Comparison of ENCODE assay signal across 7 cellular contexts in genomic region chr4:110005461-110006056, GRCh38.
DNase-seq lines count a peak whose midpoint lies in the region; ATAC-seq and TF ChIP-seq lines count a peak whose summit lies in the region.

No MANE protein-coding gene starts in this region.

- H3K36me3 Mint-ChIP-seq in mesothelial cell of epicardium, result no peaks in the 10 kb centered on the region
- H3K36me3 Mint-ChIP-seq in activated T-helper 2 cell treated with anti-CD3 and anti-CD28 coated beads, Interferon-gamma antibody, Interleukin-2, Interleukin-4, amounts not matched to agents 10 μg/mL and 5 μg/mL and 100 μg/mL, durations not matched to agents 14 hours and 24 hours and 36 hours (ENCODE audit: low read depth), result no peaks in the 10 kb centered on the region

- ATAC-seq in GM19397 (IDR thresholded peaks at IDR 0.05; ENCODE audit: unreplicated experiment), result peak; percentile 58
- peak; percentile 69 for ATAC-seq in HG03575 (IDR thresholded peaks at IDR 0.05; ENCODE audit: extremely low read depth, insufficient number of reproducible peaks, low FRiP score, unreplicated experiment)

- H3K4me1 Mint-ChIP-seq in mesothelial cell of epicardium, result peaks cover 23% of the 10 kb centered on the region
- H3K4me1 Mint-ChIP-seq in activated T-helper 2 cell treated with anti-CD3 and anti-CD28 coated beads, Interferon-gamma antibody, Interleukin-2, Interleukin-4, amounts not matched to agents 10 μg/mL and 5 μg/mL and 100 μg/mL, durations not matched to agents 14 hours and 24 hours and 36 hours (ENCODE audit: low read depth), result peaks cover 13% of the 10 kb centered on the region

- no peaks in the 10 kb centered on the region for H3K27me3 Mint-ChIP-seq in mesothelial cell of epicardium (ENCODE audit: low read depth)
- peaks cover 10% of the 10 kb centered on the region for H3K27me3 Mint-ChIP-seq in activated T-helper 2 cell treated with anti-CD3 and anti-CD28 coated beads, Interferon-gamma antibody, Interleukin-2, Interleukin-4, amounts not matched to agents 10 μg/mL and 5 μg/mL and 100 μg/mL, durations not matched to agents 14 hours and 24 hours and 36 hours (ENCODE audit: low read depth)

- peak; percentile 95 for TF ChIP-seq CTCF in OCI-LY7 (conservative IDR thresholded peaks at IDR 0.05; ENCODE audit: low read length)
- TF ChIP-seq CTCF in mesothelial cell of epicardium (IDR thresholded peaks at IDR 0.05; ENCODE audit: unreplicated experiment), result peak; percentile 71

- no peak overlapping the region for H2AFZ ChIP-seq in OCI-LY7 (ENCODE audit: low read length)

- no peak overlapping the region for H3K4me3 ChIP-seq in OCI-LY7 (ENCODE audit: low read depth, low read length, poor library complexity, severe bottlenecking)

- H3K36me3 ChIP-seq in OCI-LY7 (ENCODE audit: insufficient read depth, low read length), result no peaks in the 10 kb centered on the region

- intact Hi-C loops in OCI-LY7 (cut with micrococcal nuclease; ENCODE audit: unreplicated experiment), result no loop called here
- intact Hi-C loops in activated T-helper 2 cell treated with anti-CD3 and anti-CD28 coated beads, Interferon-gamma antibody, Interleukin-2, Interleukin-4, amounts not matched to agents 10 μg/mL and 5 μg/mL and 100 μg/mL, durations not matched to agents 14 hours and 24 hours and 36 hours (cut with micrococcal nuclease), result loop anchor here (1.0 to 5.0 kb wide), 3 partner anchors 205 to 511 kb away; no protein-coding TSS in a partner anchor

- no peak overlapping the region for H3K4me3 Mint-ChIP-seq in mesothelial cell of epicardium
- no peak overlapping the region for H3K4me3 Mint-ChIP-seq in activated T-helper 2 cell treated with anti-CD3 and anti-CD28 coated beads, Interferon-gamma antibody, Interleukin-2, Interleukin-4, amounts not matched to agents 10 μg/mL and 5 μg/mL and 100 μg/mL, durations not matched to agents 14 hours and 24 hours and 36 hours (ENCODE audit: low read depth)

- no TSS peak for BruUV-seq in OCI-LY7 (replicated peaks; lab: Mats Ljungman, UMichigan)

- H3K9me3 ChIP-seq in OCI-LY7 (ENCODE audit: low read length), result no peaks in the 10 kb centered on the region

- POLR2A ChIA-PET in OCI-LY7 (lab: Charles Lee), result interaction anchor here (0.6 to 1.2 kb wide), 3 partner anchors 308 to 324 kb away, joined by 3 to 4 read pairs (median 3); no protein-coding TSS in a partner anchor

- H3K4me2 ChIP-seq in OCI-LY7 (ENCODE audit: low read length), result no peak overlapping the region

- CTCF ChIA-PET in OCI-LY7 (lab: Charles Lee; ENCODE audit: unreplicated experiment), result interaction anchor here (1.3 kb wide), 1 partner anchor 507 kb away, joined by 5 read pairs; no protein-coding TSS in a partner anchor

- no peak overlapping the region for H3K27ac Mint-ChIP-seq in mesothelial cell of epicardium
- H3K27ac Mint-ChIP-seq in activated T-helper 2 cell treated with anti-CD3 and anti-CD28 coated beads, Interferon-gamma antibody, Interleukin-2, Interleukin-4, amounts not matched to agents 10 μg/mL and 5 μg/mL and 100 μg/mL, durations not matched to agents 14 hours and 24 hours and 36 hours, result no peak overlapping the region

- H4K20me1 ChIP-seq in OCI-LY7 (ENCODE audit: insufficient read depth, low read length), result no peaks in the 10 kb centered on the region

- no peak overlapping the region for H3K27ac ChIP-seq in OCI-LY7 (ENCODE audit: low read depth, low read length, poor library complexity, severe bottlenecking)

- no peaks in the 10 kb centered on the region for H3K4me1 ChIP-seq in OCI-LY7 (ENCODE audit: insufficient read depth, low read length, poor library complexity, severe bottlenecking)

- no peaks in the 10 kb centered on the region for H3K9me3 Mint-ChIP-seq in mesothelial cell of epicardium
- no peaks in the 10 kb centered on the region for H3K9me3 Mint-ChIP-seq in activated T-helper 2 cell treated with anti-CD3 and anti-CD28 coated beads, Interferon-gamma antibody, Interleukin-2, Interleukin-4, amounts not matched to agents 10 μg/mL and 5 μg/mL and 100 μg/mL, durations not matched to agents 14 hours and 24 hours and 36 hours

- no peaks in the 10 kb centered on the region for H3K9me2 ChIP-seq in OCI-LY7 (ENCODE audit: insufficient read depth, low read length)

- H3K79me2 ChIP-seq in OCI-LY7 (ENCODE audit: insufficient read depth, low read depth, low read length), result no peaks in the 10 kb centered on the region

- DNase-seq in EH (ENCODE audit: low read depth) (peak; percentile 66), OCI-LY7 (ENCODE audit: low spot score) (peak; percentile 72), dermis blood vessel endothelial cell (peak; percentile 80), mesothelial cell of epicardium (ENCODE audit: low spot score in 2 of 2, unreplicated experiment in 2 of 2) (no peak)
- DNase-seq in activated T-helper 2 cell treated with anti-CD3 and anti-CD28 coated beads, Interferon-gamma antibody, Interleukin-2, Interleukin-4, amounts not matched to agents 10 μg/mL and 5 μg/mL and 100 μg/mL, durations not matched to agents 14 hours and 24 hours and 36 hours (ENCODE audit: low spot score), result no peak

Comparison
In these comparisons a context has a peak if more than half of its experiments do, and no peak if none do; other contexts are left out.
1. DNase-seq: peak in EH (single experiment), OCI-LY7 (single experiment) and dermis blood vessel endothelial cell (single experiment); none in mesothelial cell of epicardium (0 of 2) and activated T-helper 2 cell treated with anti-CD3 and anti-CD28 coated beads, Interferon-gamma antibody, Interleukin-2, Interleukin-4, amounts not matched to agents 10 μg/mL and 5 μg/mL and 100 μg/mL, durations not matched to agents 14 hours and 24 hours and 36 hours (single experiment).